ENCODE assay signal across 8 cellular contexts in the genomic region with DNA sequence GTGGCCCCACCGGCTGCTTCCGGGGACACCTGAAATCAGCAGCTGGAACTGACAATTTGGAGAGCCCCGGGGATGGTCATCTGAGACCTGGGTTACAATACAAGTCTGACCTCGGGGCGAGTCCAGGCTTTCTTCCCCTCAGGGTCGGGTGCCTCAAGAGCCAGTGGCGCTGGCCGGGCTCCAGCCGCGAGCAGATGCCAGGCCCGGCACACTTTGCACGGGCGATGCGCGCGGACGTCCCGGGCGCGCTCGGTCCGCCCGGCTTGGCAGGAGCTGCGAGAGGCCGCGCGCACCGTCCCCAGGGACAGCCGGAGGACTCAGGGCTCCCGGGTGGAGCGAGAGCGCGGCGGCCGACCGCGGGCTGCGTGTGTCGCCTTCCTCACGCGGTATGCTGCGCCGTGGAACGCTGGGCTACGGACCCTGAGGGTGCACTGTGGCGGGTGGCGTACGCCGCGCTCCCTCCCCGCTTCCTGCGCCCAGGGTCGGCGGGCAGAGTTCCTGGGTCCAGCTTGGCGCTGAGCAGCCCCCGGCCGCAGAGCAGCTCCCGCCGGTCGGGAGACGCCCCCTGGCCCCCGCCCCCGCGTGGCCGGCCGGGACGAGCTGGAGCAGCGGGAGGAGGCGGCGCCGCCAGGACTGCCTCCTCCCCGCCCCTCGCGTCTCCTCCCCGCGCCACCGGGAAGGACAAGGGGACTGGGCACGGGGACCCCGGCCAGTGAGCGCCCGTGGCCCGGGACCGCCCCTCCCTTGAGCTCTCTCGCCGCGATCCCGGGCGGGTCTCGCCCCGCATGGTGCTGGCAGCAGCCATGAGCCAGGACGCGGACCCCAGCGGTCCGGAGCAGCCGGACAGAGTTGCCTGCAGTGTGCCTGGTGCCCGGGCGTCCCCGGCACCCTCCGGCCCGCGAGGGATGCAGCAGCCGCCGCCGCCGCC. TPM values are rescaled to one million over a fixed set of nuclear protein-coding genes. Genes with fewer than 3 reads are reported as not detected.
DNase-seq lines count a peak whose midpoint lies in the region; ATAC-seq and TF ChIP-seq lines count a peak whose summit lies in the region.

Gene RBM20, plus strand, starts transcription at position 667 of the 928 bp plus-strand sequence. Its CDS starts 119 bp downstream, at position 786.

- H3K36me3 Mint-ChIP-seq in Calu3 (ENCODE audit: insufficient read depth, unreplicated experiment) (no peaks in the 10 kb centered on the region), HFFc6 (ENCODE audit: low read depth) (no peaks in the 10 kb centered on the region), natural killer cell (peaks cover 7% of the 10 kb centered on the region)

- no peaks in the 10 kb centered on the region for H3K36me3 ChIP-seq in esophagus squamous epithelium

- intact Hi-C loops in Calu3 (cut with micrococcal nuclease; ENCODE audit: unreplicated experiment), result no loop called here
- intact Hi-C loops in esophagus squamous epithelium (cut with DNase I), result no loop called here
- intact Hi-C loops in natural killer cell (cut with micrococcal nuclease), result no loop called here

- peak in 2 of 3 donors; percentile 10 to 53 for ATAC-seq in natural killer cell
- no peak for ATAC-seq in HG02973 (IDR thresholded peaks at IDR 0.05; ENCODE audit: unreplicated experiment)

- CTCF ChIA-PET in Calu3 (lab: Charles Lee), result no interaction called here

- H3K4me1 Mint-ChIP-seq in Calu3 (ENCODE audit: low read depth, unreplicated experiment) (no peaks in the 10 kb centered on the region), HFFc6 (ENCODE audit: low read depth) (peaks cover 25% of the 10 kb centered on the region), natural killer cell (peaks cover 23 to 25% of the 10 kb centered on the region in 2 donors)

- peaks cover 22% of the 10 kb centered on the region for H3K27me3 Mint-ChIP-seq in Calu3 (ENCODE audit: unreplicated experiment)
- peaks cover 50% of the 10 kb centered on the region for H3K27me3 Mint-ChIP-seq in HFFc6 (ENCODE audit: insufficient read depth)
- peaks cover 45 to 70% of the 10 kb centered on the region in 2 donors for H3K27me3 Mint-ChIP-seq in natural killer cell (ENCODE audit: low read depth in 2 of 2)

- no peak within 1 kb of the TSS for H3K27ac Mint-ChIP-seq in Calu3 (ENCODE audit: unreplicated experiment)
- H3K27ac Mint-ChIP-seq in HFFc6, result no peak within 1 kb of the TSS
- H3K27ac Mint-ChIP-seq in natural killer cell, result no peak within 1 kb of the TSS

- no peak for TF ChIP-seq POLR2A in esophagus squamous epithelium (IDR thresholded peaks at IDR 0.05)

- peaks cover 0 to 84% (median 15%) of the 10 kb centered on the region in 4 donors for H3K27me3 ChIP-seq in esophagus squamous epithelium

- H3K4me3 ChIP-seq in esophagus squamous epithelium, result peak within 1 kb of the TSS; percentile 35 to 80 (median 50)

- H3K4me1 ChIP-seq in esophagus squamous epithelium, result peaks cover 14 to 22% (median 18%) of the 10 kb centered on the region in 3 donors

- TF ChIP-seq CTCF in Calu3 (IDR thresholded peaks at IDR 0.05; ENCODE audit: unreplicated experiment), result no peak
- TF ChIP-seq CTCF in HFFc6 (IDR thresholded peaks at IDR 0.05), result no peak
- no peak for TF ChIP-seq CTCF in esophagus squamous epithelium (IDR thresholded peaks at IDR 0.05)
- no peak for TF ChIP-seq CTCF in natural killer cell (IDR thresholded peaks at IDR 0.05)

- H3K4me3 Mint-ChIP-seq in Calu3 (ENCODE audit: low read depth, unreplicated experiment), result peak within 1 kb of the TSS; percentile 63
- peak within 1 kb of the TSS; percentile 63 for H3K4me3 Mint-ChIP-seq in HFFc6
- H3K4me3 Mint-ChIP-seq in natural killer cell, result peak within 1 kb of the TSS; percentile 79

- H3K9me3 ChIP-seq in esophagus squamous epithelium, result no peaks in the 10 kb centered on the region

- no TSS peak for BruUV-seq in Calu3 (replicated peaks; lab: Mats Ljungman, UMichigan)

- H3K27ac ChIP-seq in esophagus squamous epithelium, result no peak within 1 kb of the TSS

- peak; percentile 23 for DNase-seq in Calu3
- DNase-seq in HFFc6, result no peak
- peak; percentile 11 for DNase-seq in activated CD4-positive, alpha-beta T cell treated with anti-CD3 and anti-CD28 coated beads, Interleukin-2, amount 50 U/mL, for 1 hour
- DNase-seq in esophagus squamous epithelium (lab: John Stamatoyannopoulos, UW), result no peak
- peak; percentile 15 for DNase-seq in natural killer cell
- DNase-seq in epidermal melanocyte (ENCODE audit: insufficient read length, low spot score), result no peak
- no peak for DNase-seq in SIG-M5 (lab: John Stamatoyannopoulos, UW)

- H3K9me3 Mint-ChIP-seq in Calu3 (ENCODE audit: low read depth, unreplicated experiment) (no peaks in the 10 kb centered on the region), HFFc6 (no peaks in the 10 kb centered on the region), natural killer cell (no peaks in the 10 kb centered on the region)

- 0 to 4% methylated on average over 9 to 13 of the region's 105 CpGs for WGBS in esophagus squamous epithelium, 2 donors

RNA-seq across cellular contexts. Expression of gene RBM20, which starts in this region (rescaled TPM):
- total RNA-seq in Calu3 (2022) (0.07 TPM in 1 of 2 replicates, not detected in the other), esophagus squamous epithelium (10 to 100 TPM in 1 of 4 donors, 1 to 10 TPM in 3; 2.1 to 10.3 (median 3.7) TPM), natural killer cell (under 1 TPM in 1 of 3 donors, not detected in 2; 0.35 TPM)
- not detected for total RNA-seq in HFFc6 (2021; fragmentation: NEBNext Ultra II Directional; extraction: Animal tissue kit (Norgen Biotek cat#: 25700))

Comparison
In these comparisons a context has a peak if more than half of its experiments do, and no peak if none do; other contexts are left out.
1. Peak in DNase-seq in Calu3; RNA of the gene not detected or under 1 TPM.
2. Peak in DNase-seq and ATAC-seq in natural killer cell; RNA of the gene not detected or under 1 TPM.